In the genomic region with DNA sequence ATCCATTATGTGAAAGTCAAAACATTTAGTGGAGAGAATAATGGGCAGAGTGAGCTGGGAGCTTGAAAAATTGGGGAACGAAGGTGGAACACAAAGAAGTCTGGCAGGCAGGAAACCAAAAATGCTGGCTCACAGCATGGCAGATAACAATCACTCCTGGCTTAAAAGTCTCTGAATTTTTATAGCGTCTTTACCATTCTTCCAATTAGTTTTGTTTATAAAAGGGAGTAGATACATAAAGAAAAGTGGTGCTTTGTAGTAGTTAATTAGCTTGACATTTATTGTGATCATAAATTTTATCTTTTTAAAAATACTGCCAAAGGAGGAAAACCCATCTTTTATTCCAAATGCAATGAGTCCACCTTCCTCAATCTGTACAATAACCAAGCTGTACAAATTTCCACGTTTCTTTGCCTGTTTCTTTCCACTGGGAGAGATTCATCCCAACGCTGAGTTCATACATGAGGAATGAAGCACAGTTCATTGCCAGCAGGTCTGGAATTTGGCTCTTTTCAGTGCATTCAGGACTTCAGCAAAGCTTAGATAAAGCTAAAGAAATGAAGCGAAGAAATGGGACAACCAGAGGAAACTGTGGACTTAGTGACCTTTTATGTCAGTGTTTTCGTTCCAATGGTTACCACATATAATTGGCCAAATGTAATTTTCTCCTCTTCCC, we compare ENCODE assay signal across 12 cellular contexts.
DNase-seq lines count a peak whose midpoint lies in the region; ATAC-seq and TF ChIP-seq lines count a peak whose summit lies in the region.
"Had no signal": no experiment of that assay in that cellular context is flagged by ENCODE, and none has a peak within 500 bp of the region (broad histone marks: within the 10 kb centered on the region; RNA-seq: fewer than 3 reads in every experiment).

No MANE protein-coding gene starts in this region.

- ATAC-seq in HG02852 (IDR thresholded peaks at IDR 0.05; ENCODE audit: unreplicated experiment) (no peak), GM18511 (IDR thresholded peaks at IDR 0.05; ENCODE audit: unreplicated experiment) (no peak)

- TF ChIP-seq CTCF in AG04449 (IDR thresholded peaks at IDR 0.05; ENCODE audit: insufficient read depth, low read length, missing control alignments) (no peak), choroid plexus epithelial cell (conservative IDR thresholded peaks at IDR 0.05; ENCODE audit: low read depth, low read length) (no peak)

- intact Hi-C loops in head of caudate nucleus (cut with DNase I): no loop called here

- POLR2A ChIA-PET in AG04449 (lab: Yijun Ruan, JAX): interaction anchor here (0.5 to 1.2 kb wide), 4 partner anchors 65 to 152 kb away, joined by 3 to 4 read pairs (median 4); no protein-coding TSS in a partner anchor

- DNase-seq in AG04449 (ENCODE audit: low read depth, low spot score) (peak; percentile 45), LHCN-M2 (ENCODE audit: low read depth) (peak; percentile 50), choroid plexus epithelial cell (ENCODE audit: low read depth) (peak; percentile 53), kidney tubule cell (ENCODE audit: low spot score) (peak; percentile 64), GOT3 (lab: John Stamatoyannopoulos, UW) (no peak), head of caudate nucleus (no peak)
- DNase-seq: NCI-H2029, spleen, T1000, upper lobe of left lung had no signal

- no peak overlapping the region for H3K4me3 ChIP-seq in AG04449 (ENCODE audit: low read depth, low read length)
- H3K4me3 ChIP-seq in choroid plexus epithelial cell (ENCODE audit: low read depth, low read length): no peak overlapping the region
- H3K4me3 ChIP-seq: spleen, upper lobe of left lung had no signal

- CTCF ChIA-PET in AG04449 (lab: Yijun Ruan, JAX): interaction anchor here (1.7 to 2.0 kb wide), 3 partner anchors 8 to 156 kb away, joined by 7 to 10 read pairs (median 7); no protein-coding TSS in a partner anchor

Comparison
In these comparisons a context has a peak if more than half of its experiments do, and no peak if none do; other contexts are left out.
1. DNase-seq: peak in AG04449 (single experiment), LHCN-M2 (single experiment), choroid plexus epithelial cell (single experiment) and kidney tubule cell (single experiment); none in GOT3 (single experiment) and head of caudate nucleus (0 of 42).